Comparison of ENCODE assay signal across 15 cellular contexts in genomic region chr12:79069009-79069408, GRCh38.
DNase-seq lines count a peak whose midpoint lies in the region; ATAC-seq and TF ChIP-seq lines count a peak whose summit lies in the region.
"Had no signal": no experiment of that assay in that cellular context is flagged by ENCODE, and none has a peak within 500 bp of the region (broad histone marks: within the 10 kb centered on the region; RNA-seq: fewer than 3 reads in every experiment).

No MANE protein-coding gene starts in this region.

- peaks cover 43% of the 10 kb centered on the region for H3K4me1 ChIP-seq in OCI-LY3 (ENCODE audit: low read length)
- H3K4me1 ChIP-seq: upper lobe of right lung had no signal

- H3K27me3 ChIP-seq in OCI-LY3 (ENCODE audit: low read depth, low read length) = no peaks in the 10 kb centered on the region
- H3K27me3 ChIP-seq in dorsolateral prefrontal cortex = no peaks in the 10 kb centered on the region
- H3K27me3 ChIP-seq: upper lobe of right lung had no signal

- intact Hi-C loops in dorsolateral prefrontal cortex (cut with DNase I) = no loop called here

- H3K9ac ChIP-seq in OCI-LY3 (ENCODE audit: low read length) = 0 out of 2 replicates have a peak overlapping the region, but pooled peaks have one; percentile 6

- no peaks in the 10 kb centered on the region for H3K79me2 ChIP-seq in OCI-LY3 (ENCODE audit: low read length)

- H3K4me3 ChIP-seq in OCI-LY3 (ENCODE audit: low read length) = peak overlapping the region; percentile 31; the same call in 1 of the 2 replicates
- H3K4me3 ChIP-seq in dorsolateral prefrontal cortex = no peak overlapping the region
- H3K4me3 ChIP-seq: upper lobe of right lung had no signal

- H3K36me3 ChIP-seq in OCI-LY3 (replicated peaks; ENCODE audit: low read depth, low read length) = peaks cover 5% of the 10 kb centered on the region
- H3K36me3 ChIP-seq: upper lobe of right lung had no signal

- H3K27ac ChIP-seq in OCI-LY3 (ENCODE audit: low read length) = peak overlapping the region; percentile 55
- no peak overlapping the region for H3K27ac ChIP-seq in dorsolateral prefrontal cortex
- H3K27ac ChIP-seq: upper lobe of right lung had no signal

- ATAC-seq in GM18870 (IDR thresholded peaks at IDR 0.05; ENCODE audit: unreplicated experiment) (peak; percentile 96), GM21529 (IDR thresholded peaks at IDR 0.05; ENCODE audit: unreplicated experiment) (peak; percentile 96), HG03097 (IDR thresholded peaks at IDR 0.05; ENCODE audit: low FRiP score, unreplicated experiment) (peak; percentile 98)
- ATAC-seq: HepG2, upper lobe of right lung had no signal

- H3K4me2 ChIP-seq in OCI-LY3 (ENCODE audit: low read length) = peak overlapping the region; percentile 61

- H2AFZ ChIP-seq in OCI-LY3 (ENCODE audit: low read depth, low read length) = no peak overlapping the region

- TF ChIP-seq CTCF in OCI-LY3 (IDR thresholded peaks at IDR 0.05; ENCODE audit: low read depth, low read length) (no peak), dorsolateral prefrontal cortex (IDR thresholded peaks at IDR 0.05 in 54 of 56, conservative IDR thresholded peaks at IDR 0.05 in 2 of 56; ENCODE audit: low read depth in 1 of 56, partially characterized antibody in 56 of 56) (no peak)

- no peaks in the 10 kb centered on the region for H4K20me1 ChIP-seq in OCI-LY3 (ENCODE audit: insufficient read depth, low read length)

- no peaks in the 10 kb centered on the region for H3K9me3 ChIP-seq in OCI-LY3 (ENCODE audit: insufficient read depth, low read length)
- H3K9me3 ChIP-seq: upper lobe of right lung had no signal

- DNase-seq in DMS153 treated with DMSO at 0.1 percent for 48 hours (lab: John Stamatoyannopoulos, UW; ENCODE audit: unreplicated experiment) = no peak
- DNase-seq in hippocampal formation (lab: John Stamatoyannopoulos, UW) = no peak
- no peak for DNase-seq in stimulated activated CD4-positive, alpha-beta T cell treated with anti-CD3 and anti-CD28 coated beads, Interleukin-2, amount 100 ng/mL, for 24 hours
- DNase-seq in dorsolateral prefrontal cortex = no peak
- DNase-seq: activated CD4-positive, alpha-beta T cell treated with anti-CD3 and anti-CD28 coated beads for 4 hours; activated naive CD8-positive, alpha-beta T cell treated with anti-CD3 and anti-CD28 coated beads for 36 hours; glutamatergic neuron; NCI-H226; SHP77 treated with DMSO at 0.1 percent for 48 hours; upper lobe of right lung had no signal
